ENCODE assay signal across 1 cellular context in genomic region chr12:75390899-75391538, GRCh38.
TF ChIP-seq lines count a peak whose summit lies in the region.

Gene GLIPR1L2, plus strand, starts transcription at chr12:75391089. Its CDS starts 28 bp downstream, at chr12:75391117.

TF ChIP-seq in K562, 482 proteins besides CTCF, POLR2A, EP300 and RAD21 (continued from another document):
- TF ChIP-seq ZBTB49 (CRISPR knock-in tag; IDR thresholded peaks at IDR 0.05; ENCODE audit: borderline replicate concordance): no peak
- peak; percentile 57 for TF ChIP-seq CTCFL (IDR thresholded peaks at IDR 0.05; ENCODE audit: borderline replicate concordance, insufficient read depth, low read depth, low read length, poor library complexity, severe bottlenecking)
- TF ChIP-seq ZHX1 (conservative IDR thresholded peaks at IDR 0.05; ENCODE audit: low read length): no peak
- TF ChIP-seq POLR2G (IDR thresholded peaks at IDR 0.05; ENCODE audit: low read depth, low read length): peak; percentile 56
- TF ChIP-seq TAF15 (IDR thresholded peaks at IDR 0.05; ENCODE audit: low read depth, low read length): no peak
- TF ChIP-seq POLR3G (IDR thresholded peaks at IDR 0.05; ENCODE audit: extremely low read depth, insufficient read length, insufficient replicate concordance): no peak
- no peak for TF ChIP-seq ZNF830 (CRISPR knock-in tag; IDR thresholded peaks at IDR 0.05)
- no peak for TF ChIP-seq KAT8 (IDR thresholded peaks at IDR 0.05; ENCODE audit: low read depth)
- TF ChIP-seq GABPA (tag; conservative IDR thresholded peaks at IDR 0.05; ENCODE audit: low read depth): peak; percentile 85
- TF ChIP-seq XRCC4 (IDR thresholded peaks at IDR 0.05; ENCODE audit: extremely low read depth, insufficient read depth, insufficient read length): no peak
- TF ChIP-seq MCM7 (IDR thresholded peaks at IDR 0.05): no peak
- no peak for TF ChIP-seq SMAD4 (CRISPR knock-in tag; conservative IDR thresholded peaks at IDR 0.05)
- TF ChIP-seq CGGBP1 (CRISPR knock-in tag; IDR thresholded peaks at IDR 0.05): no peak
- no peak for TF ChIP-seq THRAP3 (IDR thresholded peaks at IDR 0.05; ENCODE audit: borderline replicate concordance)
- TF ChIP-seq RERE (CRISPR knock-in tag; IDR thresholded peaks at IDR 0.05; ENCODE audit: borderline replicate concordance): no peak
- no peak for TF ChIP-seq ZFP91 (CRISPR knock-in tag; IDR thresholded peaks at IDR 0.05)
